In genomic region chr9:114221706-114222465, GRCh38 we compare ENCODE assay signal across 12 cellular contexts.
"Had no signal": no experiment of that assay in that cellular context is flagged by ENCODE, and none has a peak within 500 bp of the region (broad histone marks: within the 10 kb centered on the region; RNA-seq: fewer than 3 reads in every experiment).

No MANE protein-coding gene starts in this region.

- H3K27me3 ChIP-seq: ovary, tibial artery, uterus had no signal

- FAIRE-seq: frontal cortex had no signal

- H3K36me3 Mint-ChIP-seq: activated naive CD4-positive, alpha-beta T cell treated with anti-CD3 and anti-CD28 coated beads, Interleukin-2, amount 50 U/mL, for 72 hours; brain had no signal

- H3K4me3 Mint-ChIP-seq: brain, neural crest cell had no signal

- H3K4me1 ChIP-seq: uterus had no signal

- H3K27ac ChIP-seq: ovary, skin epidermis, tibial artery, uterus had no signal

- H3K36me3 ChIP-seq: ovary, tibial artery, uterus had no signal

- H3K4me3 ChIP-seq: ovary, skin epidermis, tibial artery, uterus had no signal

- DNase-seq: activated CD4-positive, alpha-beta T cell treated with anti-CD3 and anti-CD28 coated beads, Interleukin-2, amount 50 U/mL, for 4 hours; activated CD4-positive, CD25-positive, alpha-beta regulatory T cell treated with anti-CD3 and anti-CD28 coated beads, Interleukin-2, amount 50 U/mL, for 72 hours; activated T-cell treated with anti-CD3 and anti-CD28 coated beads, Interleukin-2, amount 50 U/mL, for 1 hour; amniotic stem cell; ovary; tibial artery; uterus had no signal

- H3K9me3 Mint-ChIP-seq: activated naive CD4-positive, alpha-beta T cell treated with anti-CD3 and anti-CD28 coated beads, Interleukin-2, amount 50 U/mL, for 72 hours; neural crest cell had no signal

- ATAC-seq: activated naive CD4-positive, alpha-beta T cell treated with anti-CD3 and anti-CD28 coated beads, Interleukin-2, amount 50 U/mL, for 72 hours had no signal

- H3K9me3 ChIP-seq: ovary, tibial artery, uterus had no signal
